8 cellular contexts compared by ENCODE assay signal in the genomic region with DNA sequence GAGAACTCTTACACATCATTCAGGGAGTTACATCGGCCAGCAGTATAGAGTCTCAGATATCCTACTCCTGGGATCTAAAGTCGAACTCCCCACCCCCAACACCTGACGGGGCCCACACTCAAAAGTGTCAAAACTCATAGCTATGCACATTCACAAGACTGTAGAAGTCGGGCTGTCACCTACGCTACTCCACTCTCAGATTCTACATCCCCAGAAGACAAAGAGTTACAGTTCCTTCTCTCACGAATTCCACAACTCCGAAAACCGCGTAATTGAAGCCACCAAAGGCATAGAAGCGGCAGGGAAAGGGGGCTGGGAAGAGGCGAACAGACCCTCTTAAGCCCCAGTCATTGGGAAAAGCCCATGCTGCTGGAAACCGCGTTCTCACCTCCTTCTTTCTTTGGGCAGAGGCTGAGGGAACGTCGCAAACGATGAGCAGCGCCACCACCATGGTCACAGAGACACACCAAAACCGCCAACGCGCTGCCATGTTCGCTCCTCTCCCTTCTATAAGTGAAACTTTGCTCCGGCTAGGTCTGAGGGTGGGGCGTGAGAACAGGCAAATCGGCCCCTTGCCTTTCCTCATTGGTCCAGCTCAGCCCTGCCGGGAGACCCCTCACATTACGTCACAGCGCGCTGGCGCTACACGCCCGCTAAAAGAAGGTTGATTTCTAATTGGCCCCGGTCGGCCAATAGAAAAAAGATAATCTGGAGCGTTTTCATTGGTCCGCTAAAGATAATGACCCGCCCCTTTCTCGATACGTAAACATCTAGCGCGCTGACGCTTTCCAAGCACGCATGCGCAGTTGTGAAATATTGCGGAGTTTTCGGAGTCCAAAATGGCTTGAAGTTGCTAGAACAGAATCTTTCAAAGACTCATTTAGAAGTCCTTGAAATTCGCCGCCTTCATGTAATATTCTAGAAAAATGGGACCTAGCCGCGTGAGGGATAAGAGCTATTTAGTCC. TPM values are rescaled to one million over a fixed set of nuclear protein-coding genes. Genes with fewer than 3 reads are reported as not detected.
A peak's percentile ranks its signal among the peaks of the same experiment; 100 is the strongest.
DNase-seq lines count a peak whose midpoint lies in the region; ATAC-seq and TF ChIP-seq lines count a peak whose summit lies in the region.

A gene (minus strand): TSS at position 515 of the 966 bp plus-strand sequence. CDS start 25 bp downstream, at position 490.

- TF ChIP-seq CTCF in BJ (IDR thresholded peaks at IDR 0.05; ENCODE audit: insufficient read depth, low read depth, low read length) = no peak
- TF ChIP-seq CTCF in colonic mucosa (IDR thresholded peaks at IDR 0.05) = no peak

- ATAC-seq in GM19324 (IDR thresholded peaks at IDR 0.05; ENCODE audit: low FRiP score, unreplicated experiment) = peak; percentile 92
- peak; percentile 88 for ATAC-seq in HG03469 (IDR thresholded peaks at IDR 0.05; ENCODE audit: unreplicated experiment)

- peaks cover 14% of the 10 kb centered on the region for H3K4me1 Mint-ChIP-seq in activated CD4-positive, alpha-beta T cell treated with anti-CD3 and anti-CD28 coated beads, Interleukin-2, amount 10 ng/mL, durations not matched to agents 24 days and 14 days

- CTCF ChIA-PET in BJ (lab: Yijun Ruan, JAX) = no interaction called here

- H3K36me3 Mint-ChIP-seq in activated CD4-positive, alpha-beta T cell treated with anti-CD3 and anti-CD28 coated beads, Interleukin-2, amount 10 ng/mL, durations not matched to agents 24 days and 14 days (ENCODE audit: low read depth) = peaks cover 9% of the 10 kb centered on the region

- POLR2A ChIA-PET in BJ (lab: Charles Lee) = interaction anchor here (0.6 kb wide), 1 partner anchor 11 kb away, joined by 3 read pairs; no protein-coding TSS in a partner anchor

- no peaks in the 10 kb centered on the region for H3K4me1 ChIP-seq in colonic mucosa

- H3K36me3 ChIP-seq in BJ (ENCODE audit: control insufficient read depth, insufficient read depth, low read length) = no peaks in the 10 kb centered on the region
- no peaks in the 10 kb centered on the region for H3K36me3 ChIP-seq in colonic mucosa

- peak within 1 kb of the TSS; percentile 81 to 85 for H3K9ac ChIP-seq in colonic mucosa (ENCODE audit: low read depth in 2 of 2, low read length in 2 of 2)

- peak within 1 kb of the TSS; percentile 99 for H3K27ac Mint-ChIP-seq in activated CD4-positive, alpha-beta T cell treated with anti-CD3 and anti-CD28 coated beads, Interleukin-2, amount 10 ng/mL, durations not matched to agents 24 days and 14 days

- H3K27me3 Mint-ChIP-seq in activated CD4-positive, alpha-beta T cell treated with anti-CD3 and anti-CD28 coated beads, Interleukin-2, amount 10 ng/mL, durations not matched to agents 24 days and 14 days = no peaks in the 10 kb centered on the region

- peak within 1 kb of the TSS; percentile 92 for H3K4me3 Mint-ChIP-seq in activated CD4-positive, alpha-beta T cell treated with anti-CD3 and anti-CD28 coated beads, Interleukin-2, amount 10 ng/mL, durations not matched to agents 24 days and 14 days

- H3K9me3 ChIP-seq in colonic mucosa = no peaks in the 10 kb centered on the region

- intact Hi-C loops in activated CD4-positive, alpha-beta T cell treated with anti-CD3 and anti-CD28 coated beads, Interleukin-2, amount 10 ng/mL, durations not matched to agents 24 days and 14 days (cut with micrococcal nuclease) = loop anchor here (1.0 to 10.0 kb wide), 6 partner anchors 16 to 1470 kb away; a partner anchor contains a TSS
- intact Hi-C loops in colonic mucosa (cut with DNase I) = no loop called here

- no peaks in the 10 kb centered on the region for H3K9me3 Mint-ChIP-seq in activated CD4-positive, alpha-beta T cell treated with anti-CD3 and anti-CD28 coated beads, Interleukin-2, amount 10 ng/mL, durations not matched to agents 24 days and 14 days

- H3K27ac ChIP-seq in colonic mucosa (peak within 1 kb of the TSS; percentile 81), layer of hippocampus (ENCODE audit: low read depth, low read length) (peak within 1 kb of the TSS; percentile 92)

- DNase-seq in BJ (ENCODE audit: low read depth) (peak; percentile 89), NCI-H526 treated with DMSO at 0.1 percent for 48 hours (lab: John Stamatoyannopoulos, UW) (peak; percentile 96), colonic mucosa (peak; percentile 91)
- peak; percentile 96 for DNase-seq in activated CD4-positive, alpha-beta T cell treated with anti-CD3 and anti-CD28 coated beads, Interleukin-2, amount 10 ng/mL, durations not matched to agents 24 days and 14 days
- DNase-seq in stimulated activated CD4-positive, alpha-beta T cell treated with anti-CD3 and anti-CD28 coated beads, Interleukin-1b, Interleukin-23, amount 100 ng/mL, for 4 hours (ENCODE audit: low read depth in 2 of 2) = peak; percentile 69 to 81

- no peaks in the 10 kb centered on the region for H3K27me3 ChIP-seq in BJ (ENCODE audit: control insufficient read depth, insufficient read depth, low read length)
- no peaks in the 10 kb centered on the region for H3K27me3 ChIP-seq in colonic mucosa
- no peaks in the 10 kb centered on the region for H3K27me3 ChIP-seq in layer of hippocampus (ENCODE audit: control insufficient read depth, insufficient read depth, low read length)

- peak within 1 kb of the TSS; percentile 78 for H3K4me3 ChIP-seq in BJ (ENCODE audit: low read depth, low read length)
- peak within 1 kb of the TSS; percentile 42 for H3K4me3 ChIP-seq in colonic mucosa

RNA-seq across cellular contexts. Expression of the gene that starts here (rescaled TPM):
- polyA plus RNA-seq in BJ (2011; rRNA removed) = 38.2 and 80.0 TPM in 2 replicates
- 40.8 and 51.4 TPM in 2 replicates for polyA minus RNA-seq in BJ (2011; rRNA and poly(A)+ RNA removed)
- total RNA-seq in activated CD4-positive, alpha-beta T cell treated with anti-CD3 and anti-CD28 coated beads, Interleukin-2, amount 10 ng/mL, durations not matched to agents 24 days and 14 days = 41.2 and 44.0 TPM in 2 replicates
- 10 to 100 TPM; 55.8 to 58.0 TPM for total RNA-seq in colonic mucosa

Comparison
In these comparisons a context has a peak if more than half of its experiments do, and no peak if none do; other contexts are left out.
1. Peak in every context shown above with its lines: DNase-seq, ATAC-seq, H3K4me3 ChIP-seq and H3K27ac ChIP-seq.